ENCODE assay signal across 16 cellular contexts in genomic region chr13:51821666-51822065, GRCh38. TPM values are rescaled to one million over a fixed set of nuclear protein-coding genes. Genes with fewer than 3 reads are reported as not detected.
DNase-seq lines count a peak whose midpoint lies in the region; ATAC-seq, FAIRE-seq and TF ChIP-seq lines count a peak whose summit lies in the region.
"Had no signal": no experiment of that assay in that cellular context is flagged by ENCODE, and none has a peak within 500 bp of the region (broad histone marks: within the 10 kb centered on the region; RNA-seq: fewer than 3 reads in every experiment).

No MANE protein-coding gene starts in this region.

- POLR2A ChIA-PET in HepG2 (lab: Yijun Ruan, JAX) (no interaction called here), RWPE1 (lab: Yijun Ruan, JAX; ENCODE audit: low non-redundant PET) (interaction anchor here (0.6 kb wide), 1 partner anchor 37 kb away, joined by 8 read pairs; no protein-coding TSS in a partner anchor)

- ATAC-seq in right lobe of liver (peak in 3 of 4 donors; percentile 24 to 42 (median 36)), HepG2 (no peak), upper lobe of right lung (no peak), HG03196 (IDR thresholded peaks at IDR 0.05; ENCODE audit: unreplicated experiment) (no peak), GM21825 (IDR thresholded peaks at IDR 0.05; ENCODE audit: unreplicated experiment) (no peak)
- ATAC-seq in central memory CD8-positive, alpha-beta T cell (replicated peaks; ENCODE audit: extremely low read depth, poor library complexity, severe bottlenecking): peak; percentile 59

- H3K27ac Mint-ChIP-seq in central memory CD8-positive, alpha-beta T cell (ENCODE audit: low read depth): peak overlapping the region; percentile 88

- TF ChIP-seq CTCF in right lobe of liver (IDR thresholded peaks at IDR 0.05) (no peak), HepG2 (CRISPR knock-in tag; IDR thresholded peaks at IDR 0.05) (no peak), OCI-LY1 (IDR thresholded peaks at IDR 0.05; ENCODE audit: low read length) (no peak), upper lobe of right lung (IDR thresholded peaks at IDR 0.05) (no peak), RWPE1 (conservative IDR thresholded peaks at IDR 0.05; ENCODE audit: low read depth) (no peak)

- H3K36me3 Mint-ChIP-seq in central memory CD8-positive, alpha-beta T cell (ENCODE audit: insufficient read depth): peaks cover 15% of the 10 kb centered on the region

- no peaks in the 10 kb centered on the region for H3K36me3 ChIP-seq in right lobe of liver
- no peaks in the 10 kb centered on the region for H3K36me3 ChIP-seq in HepG2 (replicated peaks in 1 of 2; ENCODE audit: control insufficient read depth in 1 of 2, insufficient read depth in 2 of 2, low read length in 2 of 2)
- H3K36me3 ChIP-seq in OCI-LY1 (ENCODE audit: insufficient read depth, low read length): no peaks in the 10 kb centered on the region
- H3K36me3 ChIP-seq in upper lobe of right lung: no peaks in the 10 kb centered on the region
- H3K36me3 ChIP-seq: BE2C had no signal

- no peaks in the 10 kb centered on the region for H3K9me2 ChIP-seq in OCI-LY1 (ENCODE audit: low read depth, low read length)

- CTCF ChIA-PET in HepG2 (lab: Yijun Ruan, JAX; ENCODE audit: low intra/inter-chr PET ratio, low total read pairs): no interaction called here
- CTCF ChIA-PET in RWPE1 (lab: Yijun Ruan, JAX): interaction anchor here (0.6 to 0.9 kb wide), 2 partner anchors 28 to 68 kb away, joined by 3 to 4 read pairs; no protein-coding TSS in a partner anchor

- peaks cover 85% of the 10 kb centered on the region for H3K4me1 Mint-ChIP-seq in central memory CD8-positive, alpha-beta T cell
- H3K4me1 Mint-ChIP-seq: neural crest cell had no signal

- BruUV-seq in HepG2 (replicated peaks; lab: Mats Ljungman, UMichigan): no TSS peak

- H3K27ac ChIP-seq in right lobe of liver (no peak overlapping the region), HepG2 (ENCODE audit: extremely low read length, insufficient read depth, low read length) (no peak overlapping the region), OCI-LY1 (ENCODE audit: low read depth, low read length, poor library complexity, severe bottlenecking) (peak overlapping the region; percentile 97), upper lobe of right lung (peak overlapping the region; percentile 42), RWPE1 (no peak overlapping the region)

- TF ChIP-seq RAD21 in HepG2 (CRISPR knock-in tag; IDR thresholded peaks at IDR 0.05): no peak

- H3K27me3 Mint-ChIP-seq in central memory CD8-positive, alpha-beta T cell: no peaks in the 10 kb centered on the region

- no peaks in the 10 kb centered on the region for H3K9me3 ChIP-seq in right lobe of liver
- H3K9me3 ChIP-seq in HepG2 (ENCODE audit: low read length): no peaks in the 10 kb centered on the region
- no peaks in the 10 kb centered on the region for H3K9me3 ChIP-seq in OCI-LY1 (ENCODE audit: low read length)
- H3K9me3 ChIP-seq in upper lobe of right lung: no peaks in the 10 kb centered on the region
- H3K9me3 ChIP-seq: BE2C had no signal

- no peak for FAIRE-seq in HepG2 (lab: Jason Lieb, UNC)

- no peaks in the 10 kb centered on the region for H3K4me1 ChIP-seq in right lobe of liver
- H3K4me1 ChIP-seq in HepG2 (ENCODE audit: insufficient read depth, low read length): no peaks in the 10 kb centered on the region
- peaks cover 76% of the 10 kb centered on the region for H3K4me1 ChIP-seq in OCI-LY1 (ENCODE audit: insufficient read depth, low read length, severe bottlenecking)
- H3K4me1 ChIP-seq in upper lobe of right lung: peaks cover 30% of the 10 kb centered on the region
- H3K4me1 ChIP-seq: BE2C had no signal

- H3K27me3 ChIP-seq in right lobe of liver: no peaks in the 10 kb centered on the region
- no peaks in the 10 kb centered on the region for H3K27me3 ChIP-seq in HepG2 (ENCODE audit: control insufficient read depth in 1 of 2, insufficient read depth in 2 of 2, low read length in 2 of 2)
- H3K27me3 ChIP-seq in OCI-LY1 (ENCODE audit: insufficient read depth, low read length): no peaks in the 10 kb centered on the region
- H3K27me3 ChIP-seq in upper lobe of right lung: no peaks in the 10 kb centered on the region
- H3K27me3 ChIP-seq: BE2C had no signal

- intact Hi-C loops in right lobe of liver (cut with DNase I) (no loop called here), HepG2 (cut with micrococcal nuclease; ENCODE audit: unreplicated experiment) (no loop called here), upper lobe of right lung (cut with DNase I) (no loop called here)

- H3K9ac ChIP-seq in HepG2 (ENCODE audit: insufficient read depth, low read depth, low read length) (no peak overlapping the region), OCI-LY1 (ENCODE audit: low read length) (peak overlapping the region; percentile 40; the same call in 1 of the 2 replicates)

- H3K4me2 ChIP-seq in HepG2 (ENCODE audit: low read depth, low read length) (no peak overlapping the region), OCI-LY1 (ENCODE audit: low read length) (peak overlapping the region; percentile 56)
- H3K4me2 ChIP-seq: smooth muscle cell had no signal

- WGBS in right lobe of liver (ENCODE audit: insufficient coverage, low coverage, low lambda C conversion rate, missing lambda C conversion rate): 76% methylated on average over 2 of the region's 2 CpGs
- WGBS in HepG2 (ENCODE audit: low lambda C conversion rate): 88% methylated on average over 2 of the region's 2 CpGs

- no peak overlapping the region for H3K4me3 ChIP-seq in right lobe of liver
- no peak overlapping the region for H3K4me3 ChIP-seq in HepG2 (replicated peaks in 1 of 3; ENCODE audit: insufficient read depth in 1 of 3, low read depth in 2 of 3, low read length in 3 of 3)
- peak overlapping the region; percentile 21 for H3K4me3 ChIP-seq in OCI-LY1 (ENCODE audit: low read depth, low read length, poor library complexity, severe bottlenecking)
- H3K4me3 ChIP-seq in upper lobe of right lung: no peak overlapping the region
- H3K4me3 ChIP-seq: smooth muscle cell had no signal

- in situ Hi-C loops in HepG2 (cut with HindIII; ENCODE audit: extremely low pct_ligation_motif_present, low pct_unique_long_range_greater_than_20kb): no loop called here

- H3K79me2 ChIP-seq in HepG2 (ENCODE audit: insufficient read depth, low read length) (no peaks in the 10 kb centered on the region), OCI-LY1 (ENCODE audit: insufficient read depth, low read length) (no peaks in the 10 kb centered on the region)

- no peaks in the 10 kb centered on the region for H3F3A ChIP-seq in OCI-LY1 (ENCODE audit: insufficient read depth, low read length)

- H2AFZ ChIP-seq in HepG2 (ENCODE audit: low read length) (no peak overlapping the region), OCI-LY1 (ENCODE audit: low read length) (no peak overlapping the region)

- TF ChIP-seq EP300 in HepG2 (IDR thresholded peaks at IDR 0.05; ENCODE audit: low read depth in 2 of 2, low read length in 2 of 2): no peak
- no peak for TF ChIP-seq EP300 in HepG2 (CRISPR knock-in tag; IDR thresholded peaks at IDR 0.05; ENCODE audit: borderline replicate concordance)

- H4K20me1 ChIP-seq in HepG2 (ENCODE audit: insufficient read depth, low read length): no peaks in the 10 kb centered on the region
- no peaks in the 10 kb centered on the region for H4K20me1 ChIP-seq in OCI-LY1 (ENCODE audit: insufficient read depth, low read length)

- no peak for DNase-seq in right lobe of liver
- DNase-seq in HepG2 (ENCODE audit: low spot score): no peak
- no peak for DNase-seq in central memory CD8-positive, alpha-beta T cell (ENCODE audit: low spot score in 2 of 2)
- DNase-seq in upper lobe of right lung: no peak
- DNase-seq in RWPE1 (ENCODE audit: low spot score): no peak
- DNase-seq: BE2C, dermis blood vessel endothelial cell, foreskin fibroblast had no signal

- TF ChIP-seq POLR2A in right lobe of liver (IDR thresholded peaks at IDR 0.05) (no peak), HepG2 (IDR thresholded peaks at IDR 0.05; ENCODE audit: insufficient read depth in 1 of 2, low read depth in 2 of 2, low read length in 2 of 2) (no peak)

- H3K4me3 Mint-ChIP-seq in central memory CD8-positive, alpha-beta T cell: peak overlapping the region; percentile 80
- H3K4me3 Mint-ChIP-seq: neural crest cell had no signal

- no peaks in the 10 kb centered on the region for H3K9me3 Mint-ChIP-seq in central memory CD8-positive, alpha-beta T cell
- H3K9me3 Mint-ChIP-seq: neural crest cell had no signal

RNA-seq across cellular contexts. Expression of gene DHRS12, which starts 17.7 kb away (rescaled TPM):
- total RNA-seq in right lobe of liver (10 to 100 TPM; 10.2 to 17.6 (median 12.4) TPM), HepG2 (2016; rRNA removed; fragmentation: Illumina TruSeq; extraction: Trizol) (4.8 and 7.2 TPM in 2 replicates), upper lobe of right lung (14.9 TPM)
- total RNA-seq in HepG2 (2016; cell fraction: cytosol; rRNA removed; fragmentation: Illumina TruSeq; extraction: Trizol; ENCODE audit: low read depth): 8.8 and 10.5 TPM in 2 replicates
- 5.6 and 5.7 TPM in 2 replicates for total RNA-seq in HepG2 (2016; cell fraction: insoluble cytoplasmic fraction; rRNA removed; fragmentation: Illumina TruSeq; extraction: Trizol)
- total RNA-seq in HepG2 (2016; cell fraction: membrane; rRNA removed; fragmentation: Illumina TruSeq; extraction: Trizol): 9.1 and 14.0 TPM in 2 replicates
- 6.7 TPM in 2 replicates for total RNA-seq in HepG2 (2016; cell fraction: nucleus; rRNA removed; fragmentation: Illumina TruSeq; extraction: Trizol)
- 8.4 and 12.7 TPM in 2 replicates for polyA plus RNA-seq in HepG2 (2011; rRNA removed)
- polyA plus RNA-seq in HepG2 (2011; cell fraction: cytosol; rRNA removed): 7.3 and 8.0 TPM in 2 replicates
- 19.6 and 21.8 TPM in 2 replicates for polyA plus RNA-seq in HepG2 (2011; cell fraction: nucleus; rRNA removed)
- 10.8 and 12.0 TPM in 2 replicates for polyA plus RNA-seq in HepG2 (2012)
- polyA plus RNA-seq in HepG2 (2016; cell fraction: cytosol; fragmentation: Illumina TruSeq; extraction: Trizol; ENCODE audit: low read depth): 15.2 and 25.5 TPM in 2 replicates
- 8.8 and 9.3 TPM in 2 replicates for polyA plus RNA-seq in HepG2 (2016; cell fraction: insoluble cytoplasmic fraction; fragmentation: Illumina TruSeq; extraction: Trizol; ENCODE audit: low read depth)
- polyA plus RNA-seq in HepG2 (2016; cell fraction: membrane; fragmentation: Illumina TruSeq; extraction: Trizol; ENCODE audit: low read depth): 15.3 and 19.6 TPM in 2 replicates
- 14.9 and 17.8 TPM in 2 replicates for polyA plus RNA-seq in HepG2 (2016; cell fraction: nucleus; fragmentation: Illumina TruSeq; extraction: Trizol; ENCODE audit: insufficient read depth, low read depth)
- 0.89 and 5.4 TPM in 2 replicates for polyA minus RNA-seq in HepG2 (2011; rRNA and poly(A)+ RNA removed; ENCODE audit: low replicate concordance)
- polyA minus RNA-seq in HepG2 (2011; cell fraction: cytosol; rRNA and poly(A)+ RNA removed): 2.5 and 5.0 TPM in 2 replicates
- polyA minus RNA-seq in HepG2 (2011; cell fraction: nucleus; rRNA and poly(A)+ RNA removed): 12.2 and 18.3 TPM in 2 replicates

RNA-seq across cellular contexts. Expression of gene TMEM272, which starts 23.3 kb away (rescaled TPM):
- total RNA-seq in right lobe of liver (under 1 TPM in 5 of 6 experiments, not detected in 1; 0.06 to 0.53 (median 0.33) TPM), HepG2 (2016; rRNA removed; fragmentation: Illumina TruSeq; extraction: Trizol) (0.18 and 0.62 TPM in 2 replicates), upper lobe of right lung (not detected)
- total RNA-seq in HepG2 (2016; cell fraction: cytosol; rRNA removed; fragmentation: Illumina TruSeq; extraction: Trizol; ENCODE audit: low read depth): not detected in 2 replicates
- 0.07 and 0.58 TPM in 2 replicates for total RNA-seq in HepG2 (2016; cell fraction: insoluble cytoplasmic fraction; rRNA removed; fragmentation: Illumina TruSeq; extraction: Trizol)
- 0.03 and 0.37 TPM in 2 replicates for total RNA-seq in HepG2 (2016; cell fraction: membrane; rRNA removed; fragmentation: Illumina TruSeq; extraction: Trizol)
- 2.0 and 2.1 TPM in 2 replicates for total RNA-seq in HepG2 (2016; cell fraction: nucleus; rRNA removed; fragmentation: Illumina TruSeq; extraction: Trizol)
- 0.37 and 0.52 TPM in 2 replicates for polyA plus RNA-seq in HepG2 (2011; rRNA removed)
- polyA plus RNA-seq in HepG2 (2011; cell fraction: cytosol; rRNA removed): 0.07 and 0.09 TPM in 2 replicates
- polyA plus RNA-seq in HepG2 (2011; cell fraction: nucleus; rRNA removed): 1.9 and 2.3 TPM in 2 replicates
- 0.20 and 0.34 TPM in 2 replicates for polyA plus RNA-seq in HepG2 (2012)
- polyA plus RNA-seq in HepG2 (2016; cell fraction: cytosol; fragmentation: Illumina TruSeq; extraction: Trizol; ENCODE audit: low read depth): 0.03 TPM in 1 of 2 replicates, not detected in the other
- polyA plus RNA-seq in HepG2 (2016; cell fraction: insoluble cytoplasmic fraction; fragmentation: Illumina TruSeq; extraction: Trizol; ENCODE audit: low read depth): 0.17 and 0.24 TPM in 2 replicates
- 0.03 TPM in 1 of 2 replicates, not detected in the other for polyA plus RNA-seq in HepG2 (2016; cell fraction: membrane; fragmentation: Illumina TruSeq; extraction: Trizol; ENCODE audit: low read depth)
- 2.5 and 3.1 TPM in 2 replicates for polyA plus RNA-seq in HepG2 (2016; cell fraction: nucleus; fragmentation: Illumina TruSeq; extraction: Trizol; ENCODE audit: insufficient read depth, low read depth)
- polyA minus RNA-seq in HepG2 (2011; rRNA and poly(A)+ RNA removed; ENCODE audit: low replicate concordance): 1.3 TPM in 1 of 2 replicates, not detected in the other
- polyA minus RNA-seq in HepG2 (2011; cell fraction: cytosol; rRNA and poly(A)+ RNA removed): not detected in 2 replicates
- polyA minus RNA-seq in HepG2 (2011; cell fraction: nucleus; rRNA and poly(A)+ RNA removed): 2.7 and 3.2 TPM in 2 replicates
- total RNA-seq: dermis blood vessel endothelial cell, HT-29, kidney epithelial cell, RPMI7951 had no signal

RNA-seq across cellular contexts. Expression of gene CCDC70, which starts 40.1 kb away (rescaled TPM):
- total RNA-seq in right lobe of liver (not detected), HepG2 (2016; rRNA removed; fragmentation: Illumina TruSeq; extraction: Trizol) (0.13 TPM in 1 of 2 replicates, not detected in the other), upper lobe of right lung (not detected)
- total RNA-seq in HepG2 (2016; cell fraction: cytosol; rRNA removed; fragmentation: Illumina TruSeq; extraction: Trizol; ENCODE audit: low read depth): not detected in 2 replicates
- not detected in 2 replicates for total RNA-seq in HepG2 (2016; cell fraction: insoluble cytoplasmic fraction; rRNA removed; fragmentation: Illumina TruSeq; extraction: Trizol)
- total RNA-seq in HepG2 (2016; cell fraction: membrane; rRNA removed; fragmentation: Illumina TruSeq; extraction: Trizol): not detected in 2 replicates
- not detected in 2 replicates for total RNA-seq in HepG2 (2016; cell fraction: nucleus; rRNA removed; fragmentation: Illumina TruSeq; extraction: Trizol)
- polyA plus RNA-seq in HepG2 (2011; rRNA removed): not detected in 2 replicates
- 0.05 and 0.07 TPM in 2 replicates for polyA plus RNA-seq in HepG2 (2011; cell fraction: cytosol; rRNA removed)
- polyA plus RNA-seq in HepG2 (2011; cell fraction: nucleus; rRNA removed): not detected in 2 replicates
- not detected in 2 replicates for polyA plus RNA-seq in HepG2 (2012)
- not detected in 2 replicates for polyA plus RNA-seq in HepG2 (2016; cell fraction: cytosol; fragmentation: Illumina TruSeq; extraction: Trizol; ENCODE audit: low read depth)
- not detected in 2 replicates for polyA plus RNA-seq in HepG2 (2016; cell fraction: insoluble cytoplasmic fraction; fragmentation: Illumina TruSeq; extraction: Trizol; ENCODE audit: low read depth)
- polyA plus RNA-seq in HepG2 (2016; cell fraction: membrane; fragmentation: Illumina TruSeq; extraction: Trizol; ENCODE audit: low read depth): not detected in 2 replicates
- not detected in 2 replicates for polyA plus RNA-seq in HepG2 (2016; cell fraction: nucleus; fragmentation: Illumina TruSeq; extraction: Trizol; ENCODE audit: insufficient read depth, low read depth)
- 0.64 TPM in 1 of 2 replicates, not detected in the other for polyA minus RNA-seq in HepG2 (2011; rRNA and poly(A)+ RNA removed; ENCODE audit: low replicate concordance)
- polyA minus RNA-seq in HepG2 (2011; cell fraction: cytosol; rRNA and poly(A)+ RNA removed): not detected in 2 replicates
- polyA minus RNA-seq in HepG2 (2011; cell fraction: nucleus; rRNA and poly(A)+ RNA removed): not detected in 2 replicates
- total RNA-seq: dermis blood vessel endothelial cell, HT-29, kidney epithelial cell, neural crest cell, RPMI7951, smooth muscle cell had no signal
- polyA plus RNA-seq: smooth muscle cell had no signal

Comparison
In these comparisons a context has a peak if more than half of its experiments do, and no peak if none do; other contexts are left out.
1. ATAC-seq: peak in right lobe of liver (3 of 4) and central memory CD8-positive, alpha-beta T cell (single experiment); none in HepG2 (single experiment), upper lobe of right lung (single experiment), HG03196 (single experiment) and GM21825 (single experiment).
2. H3K27ac ChIP-seq: peak in OCI-LY1 (single experiment) and upper lobe of right lung (single experiment); none in right lobe of liver (0 of 3), HepG2 (single experiment) and RWPE1 (single experiment).